Comparison of ENCODE assay signal across 2 cellular contexts in genomic region chr1:19091539-19091938, GRCh38.
TF ChIP-seq lines count a peak whose summit lies in the region.

No MANE protein-coding gene starts in this region.

TF ChIP-seq in WTC11, 78 proteins besides CTCF, POLR2A, EP300 and RAD21:
- no peak for TF ChIP-seq ZNF423 (CRISPR knock-in tag; IDR thresholded peaks at IDR 0.05)
- TF ChIP-seq, protein P1, sequence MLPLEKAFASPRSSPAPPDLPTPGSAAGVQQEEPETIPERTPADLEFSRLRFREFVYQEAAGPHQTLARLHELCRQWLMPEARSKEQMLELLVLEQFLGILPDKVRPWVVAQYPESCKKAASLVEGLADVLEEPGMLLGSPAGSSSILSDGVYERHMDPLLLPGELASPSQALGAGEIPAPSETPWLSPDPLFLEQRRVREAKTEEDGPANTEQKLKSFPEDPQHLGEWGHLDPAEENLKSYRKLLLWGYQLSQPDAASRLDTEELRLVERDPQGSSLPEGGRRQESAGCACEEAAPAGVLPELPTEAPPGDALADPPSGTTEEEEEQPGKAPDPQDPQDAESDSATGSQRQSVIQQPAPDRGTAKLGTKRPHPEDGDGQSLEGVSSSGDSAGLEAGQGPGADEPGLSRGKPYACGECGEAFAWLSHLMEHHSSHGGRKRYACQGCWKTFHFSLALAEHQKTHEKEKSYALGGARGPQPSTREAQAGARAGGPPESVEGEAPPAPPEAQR (CRISPR knock-in tag; IDR thresholded peaks at IDR 0.05) = no peak
- no peak for TF ChIP-seq ZNF138 (CRISPR knock-in tag; conservative IDR thresholded peaks at IDR 0.05)
- no peak for TF ChIP-seq TEAD4 (CRISPR knock-in tag; IDR thresholded peaks at IDR 0.05)
- TF ChIP-seq, protein P2, sequence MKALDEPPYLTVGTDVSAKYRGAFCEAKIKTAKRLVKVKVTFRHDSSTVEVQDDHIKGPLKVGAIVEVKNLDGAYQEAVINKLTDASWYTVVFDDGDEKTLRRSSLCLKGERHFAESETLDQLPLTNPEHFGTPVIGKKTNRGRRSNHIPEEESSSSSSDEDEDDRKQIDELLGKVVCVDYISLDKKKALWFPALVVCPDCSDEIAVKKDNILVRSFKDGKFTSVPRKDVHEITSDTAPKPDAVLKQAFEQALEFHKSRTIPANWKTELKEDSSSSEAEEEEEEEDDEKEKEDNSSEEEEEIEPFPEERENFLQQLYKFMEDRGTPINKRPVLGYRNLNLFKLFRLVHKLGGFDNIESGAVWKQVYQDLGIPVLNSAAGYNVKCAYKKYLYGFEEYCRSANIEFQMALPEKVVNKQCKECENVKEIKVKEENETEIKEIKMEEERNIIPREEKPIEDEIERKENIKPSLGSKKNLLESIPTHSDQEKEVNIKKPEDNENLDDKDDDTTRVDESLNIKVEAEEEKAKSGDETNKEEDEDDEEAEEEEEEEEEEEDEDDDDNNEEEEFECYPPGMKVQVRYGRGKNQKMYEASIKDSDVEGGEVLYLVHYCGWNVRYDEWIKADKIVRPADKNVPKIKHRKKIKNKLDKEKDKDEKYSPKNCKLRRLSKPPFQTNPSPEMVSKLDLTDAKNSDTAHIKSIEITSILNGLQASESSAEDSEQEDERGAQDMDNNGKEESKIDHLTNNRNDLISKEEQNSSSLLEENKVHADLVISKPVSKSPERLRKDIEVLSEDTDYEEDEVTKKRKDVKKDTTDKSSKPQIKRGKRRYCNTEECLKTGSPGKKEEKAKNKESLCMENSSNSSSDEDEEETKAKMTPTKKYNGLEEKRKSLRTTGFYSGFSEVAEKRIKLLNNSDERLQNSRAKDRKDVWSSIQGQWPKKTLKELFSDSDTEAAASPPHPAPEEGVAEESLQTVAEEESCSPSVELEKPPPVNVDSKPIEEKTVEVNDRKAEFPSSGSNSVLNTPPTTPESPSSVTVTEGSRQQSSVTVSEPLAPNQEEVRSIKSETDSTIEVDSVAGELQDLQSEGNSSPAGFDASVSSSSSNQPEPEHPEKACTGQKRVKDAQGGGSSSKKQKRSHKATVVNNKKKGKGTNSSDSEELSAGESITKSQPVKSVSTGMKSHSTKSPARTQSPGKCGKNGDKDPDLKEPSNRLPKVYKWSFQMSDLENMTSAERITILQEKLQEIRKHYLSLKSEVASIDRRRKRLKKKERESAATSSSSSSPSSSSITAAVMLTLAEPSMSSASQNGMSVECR (CRISPR knock-in tag; IDR thresholded peaks at IDR 0.05; ENCODE audit: borderline replicate concordance) = no peak
- TF ChIP-seq ZNF416 (CRISPR knock-in tag; IDR thresholded peaks at IDR 0.05) = no peak
- TF ChIP-seq NR1H2 (CRISPR knock-in tag; IDR thresholded peaks at IDR 0.05) = no peak
- TF ChIP-seq TP53 (CRISPR knock-in tag; IDR thresholded peaks at IDR 0.05) = no peak

TF ChIP-seq in GM23338, 12 proteins besides CTCF, POLR2A, EP300 and RAD21:
- TF ChIP-seq EZH2 (IDR thresholded peaks at IDR 0.05; ENCODE audit: low read depth, unreplicated experiment) = no peak
- TF ChIP-seq ZNF114 (CRISPR knock-in tag; IDR thresholded peaks at IDR 0.05) = no peak
- no peak for TF ChIP-seq JUNB (IDR thresholded peaks at IDR 0.05; ENCODE audit: unreplicated experiment)
- TF ChIP-seq, protein P3, sequence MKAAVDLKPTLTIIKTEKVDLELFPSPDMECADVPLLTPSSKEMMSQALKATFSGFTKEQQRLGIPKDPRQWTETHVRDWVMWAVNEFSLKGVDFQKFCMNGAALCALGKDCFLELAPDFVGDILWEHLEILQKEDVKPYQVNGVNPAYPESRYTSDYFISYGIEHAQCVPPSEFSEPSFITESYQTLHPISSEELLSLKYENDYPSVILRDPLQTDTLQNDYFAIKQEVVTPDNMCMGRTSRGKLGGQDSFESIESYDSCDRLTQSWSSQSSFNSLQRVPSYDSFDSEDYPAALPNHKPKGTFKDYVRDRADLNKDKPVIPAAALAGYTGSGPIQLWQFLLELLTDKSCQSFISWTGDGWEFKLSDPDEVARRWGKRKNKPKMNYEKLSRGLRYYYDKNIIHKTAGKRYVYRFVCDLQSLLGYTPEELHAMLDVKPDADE (IDR thresholded peaks at IDR 0.05) = no peak
- TF ChIP-seq ZNF462 (CRISPR knock-in tag; IDR thresholded peaks at IDR 0.05) = no peak
- no peak for TF ChIP-seq ZNF331 (CRISPR knock-in tag; IDR thresholded peaks at IDR 0.05; ENCODE audit: low read depth)
- TF ChIP-seq NANOG (IDR thresholded peaks at IDR 0.05; ENCODE audit: borderline replicate concordance) = no peak
- no peak for TF ChIP-seq EZH2phosphoT487 (IDR thresholded peaks at IDR 0.05; ENCODE audit: unreplicated experiment)
- TF ChIP-seq, protein P4, sequence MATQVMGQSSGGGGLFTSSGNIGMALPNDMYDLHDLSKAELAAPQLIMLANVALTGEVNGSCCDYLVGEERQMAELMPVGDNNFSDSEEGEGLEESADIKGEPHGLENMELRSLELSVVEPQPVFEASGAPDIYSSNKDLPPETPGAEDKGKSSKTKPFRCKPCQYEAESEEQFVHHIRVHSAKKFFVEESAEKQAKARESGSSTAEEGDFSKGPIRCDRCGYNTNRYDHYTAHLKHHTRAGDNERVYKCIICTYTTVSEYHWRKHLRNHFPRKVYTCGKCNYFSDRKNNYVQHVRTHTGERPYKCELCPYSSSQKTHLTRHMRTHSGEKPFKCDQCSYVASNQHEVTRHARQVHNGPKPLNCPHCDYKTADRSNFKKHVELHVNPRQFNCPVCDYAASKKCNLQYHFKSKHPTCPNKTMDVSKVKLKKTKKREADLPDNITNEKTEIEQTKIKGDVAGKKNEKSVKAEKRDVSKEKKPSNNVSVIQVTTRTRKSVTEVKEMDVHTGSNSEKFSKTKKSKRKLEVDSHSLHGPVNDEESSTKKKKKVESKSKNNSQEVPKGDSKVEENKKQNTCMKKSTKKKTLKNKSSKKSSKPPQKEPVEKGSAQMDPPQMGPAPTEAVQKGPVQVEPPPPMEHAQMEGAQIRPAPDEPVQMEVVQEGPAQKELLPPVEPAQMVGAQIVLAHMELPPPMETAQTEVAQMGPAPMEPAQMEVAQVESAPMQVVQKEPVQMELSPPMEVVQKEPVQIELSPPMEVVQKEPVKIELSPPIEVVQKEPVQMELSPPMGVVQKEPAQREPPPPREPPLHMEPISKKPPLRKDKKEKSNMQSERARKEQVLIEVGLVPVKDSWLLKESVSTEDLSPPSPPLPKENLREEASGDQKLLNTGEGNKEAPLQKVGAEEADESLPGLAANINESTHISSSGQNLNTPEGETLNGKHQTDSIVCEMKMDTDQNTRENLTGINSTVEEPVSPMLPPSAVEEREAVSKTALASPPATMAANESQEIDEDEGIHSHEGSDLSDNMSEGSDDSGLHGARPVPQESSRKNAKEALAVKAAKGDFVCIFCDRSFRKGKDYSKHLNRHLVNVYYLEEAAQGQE (IDR thresholded peaks at IDR 0.05; ENCODE audit: unreplicated experiment) = no peak
- TF ChIP-seq STAT1 (IDR thresholded peaks at IDR 0.05; ENCODE audit: unreplicated experiment) = no peak
- TF ChIP-seq POLR2AphosphoS5 (IDR thresholded peaks at IDR 0.05; ENCODE audit: low read depth) = no peak
- TF ChIP-seq CREB1 (CRISPR knock-in tag; IDR thresholded peaks at IDR 0.05; ENCODE audit: low read depth) = no peak
